In genomic region chr7:149690688-149691446, GRCh38 we compare ENCODE assay signal across 8 cellular contexts.
DNase-seq lines count a peak whose midpoint lies in the region; ATAC-seq and TF ChIP-seq lines count a peak whose summit lies in the region.

No MANE protein-coding gene starts in this region.

- H3K36me3 ChIP-seq in heart left ventricle (no peaks in the 10 kb centered on the region), upper lobe of left lung (no peaks in the 10 kb centered on the region), prostate gland (no peaks in the 10 kb centered on the region)

- TF ChIP-seq POLR2A in heart left ventricle (IDR thresholded peaks at IDR 0.05) (no peak), upper lobe of left lung (IDR thresholded peaks at IDR 0.05) (no peak), prostate gland (IDR thresholded peaks at IDR 0.05) (no peak)

- 29 to 34% (median 30%) methylated on average over 22 of the region's 22 CpGs for WGBS in heart left ventricle, 4 donors
- 32% methylated on average over 17 to 22 of the region's 22 CpGs for WGBS in upper lobe of left lung, 2 donors
- WGBS in prostate gland = 48% methylated on average over 22 of the region's 22 CpGs

- DNase-seq in Right ventricle myocardium inferior (ENCODE audit: missing footprints) (no peak), cardiac septum (ENCODE audit: low spot score) (no peak), SHP77 treated with DMSO at 0.1 percent for 48 hours (lab: John Stamatoyannopoulos, UW) (peak; percentile 60), heart left ventricle (peak in 2 of 5 donors; percentile 11 to 32), upper lobe of left lung (no peak), GM10248 (ENCODE audit: extremely low spot score) (no peak), prostate gland (ENCODE audit: low spot score) (no peak)

- TF ChIP-seq CTCF in heart left ventricle (IDR thresholded peaks at IDR 0.05) (no peak), upper lobe of left lung (IDR thresholded peaks at IDR 0.05) (no peak), GM10248 (IDR thresholded peaks at IDR 0.05; ENCODE audit: control extremely low read depth, extremely low read depth, low read depth, missing control alignments) (no peak), prostate gland (IDR thresholded peaks at IDR 0.05) (no peak)

- CTCF ChIA-PET in GM10248 (lab: Yijun Ruan, JAX) = no interaction called here

- no peak overlapping the region for H3K27ac ChIP-seq in heart left ventricle
- no peak overlapping the region for H3K27ac ChIP-seq in upper lobe of left lung
- H3K27ac ChIP-seq in prostate gland = no peak overlapping the region

- peaks cover 0 to 6% (median 0%) of the 10 kb centered on the region in 12 donors for H3K4me1 ChIP-seq in heart left ventricle
- H3K4me1 ChIP-seq in upper lobe of left lung = peaks cover 3 to 16% (median 4%) of the 10 kb centered on the region in 4 donors
- no peaks in the 10 kb centered on the region for H3K4me1 ChIP-seq in prostate gland (replicated peaks)

- peaks cover 4 to 57% (median 25%) of the 10 kb centered on the region in 9 donors for H3K27me3 ChIP-seq in heart left ventricle
- peaks cover 0 to 18% (median 6%) of the 10 kb centered on the region in 4 donors for H3K27me3 ChIP-seq in upper lobe of left lung
- H3K27me3 ChIP-seq in prostate gland (replicated peaks; ENCODE audit: insufficient read depth) = peaks cover 7% of the 10 kb centered on the region

- POLR2A ChIA-PET in GM10248 (lab: Yijun Ruan, JAX) = no interaction called here

- H3K4me3 ChIP-seq in heart left ventricle = no peak overlapping the region
- no peak overlapping the region for H3K4me3 ChIP-seq in upper lobe of left lung
- no peak overlapping the region for H3K4me3 ChIP-seq in prostate gland

- TF ChIP-seq EP300 in upper lobe of left lung (IDR thresholded peaks at IDR 0.05) = no peak

- peak; percentile 85 for ATAC-seq in Right ventricle myocardium inferior
- ATAC-seq in heart left ventricle = peak in 3 of 4 donors; percentile 55 to 81 (median 65)
- ATAC-seq in upper lobe of left lung (ENCODE audit: low FRiP score in 2 of 2) = peak; percentile 34 to 44
- no peak for ATAC-seq in GM21360 (IDR thresholded peaks at IDR 0.05; ENCODE audit: unreplicated experiment)

- peaks cover 0 to 10% (median 0%) of the 10 kb centered on the region in 12 donors for H3K9me3 ChIP-seq in heart left ventricle
- no peaks in the 10 kb centered on the region for H3K9me3 ChIP-seq in upper lobe of left lung
- H3K9me3 ChIP-seq in prostate gland = no peaks in the 10 kb centered on the region

- intact Hi-C loops in Right ventricle myocardium inferior (cut with DNase I) = no loop called here
- intact Hi-C loops in cardiac septum (cut with DNase I) = no loop called here
- intact Hi-C loops in heart left ventricle (cut with DNase I) = no loop called here
- intact Hi-C loops in prostate gland (cut with DNase I) = no loop called here
